Comparison of ENCODE assay signal across 2 cellular contexts in the genomic region with DNA sequence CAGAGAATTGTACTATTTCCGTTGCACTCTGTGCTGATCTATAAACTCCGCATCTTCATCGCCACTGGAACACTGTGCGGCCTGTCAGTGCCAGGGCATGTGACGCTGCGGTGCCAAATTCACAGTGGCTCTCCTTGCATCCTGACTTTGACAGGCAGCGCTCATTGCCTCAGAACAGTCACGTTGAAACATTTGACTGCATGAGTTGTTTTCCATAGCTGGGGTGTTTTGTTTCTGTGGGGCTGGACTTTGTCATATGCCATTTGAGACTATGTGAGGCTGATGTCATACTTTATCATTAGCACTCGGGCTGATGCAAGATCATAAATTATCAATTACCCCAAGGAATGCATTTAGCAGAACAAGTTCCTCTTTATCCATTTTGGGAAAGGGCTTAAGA.
TF ChIP-seq lines count a peak whose summit lies in the region.

No MANE protein-coding gene starts in this region.

TF ChIP-seq in SK-N-SH treated with all-trans-retinoic acid at 6 μM for 48 hours, 23 proteins besides CTCF, POLR2A, EP300 and RAD21 (continued from another document):
- 0 out of 2 replicates have a peak, but pooled peaks have one; percentile 26 for TF ChIP-seq TSHZ2 (CRISPR knock-in tag; IDR thresholded peaks at IDR 0.05)
- no peak for TF ChIP-seq TOX (CRISPR knock-in tag; IDR thresholded peaks at IDR 0.05; ENCODE audit: borderline replicate concordance)
- TF ChIP-seq ISL1 (CRISPR knock-in tag; IDR thresholded peaks at IDR 0.05): peak; percentile 74
- no peak for TF ChIP-seq SNAI2 (CRISPR knock-in tag; IDR thresholded peaks at IDR 0.05)

TF ChIP-seq in SK-N-SH, 30 proteins besides CTCF, POLR2A, EP300 and RAD21 (continued from another document):
- TF ChIP-seq PBX3 (IDR thresholded peaks at IDR 0.05) (no peak), ZBTB33 (IDR thresholded peaks at IDR 0.05; ENCODE audit: borderline replicate concordance, low read depth) (no peak), POLR2AphosphoS5 (IDR thresholded peaks at IDR 0.05; ENCODE audit: low read depth, low read length) (no peak), NFIC (IDR thresholded peaks at IDR 0.05; ENCODE audit: borderline replicate concordance) (no peak), MAX (IDR thresholded peaks at IDR 0.05; ENCODE audit: low read depth) (no peak), GATA2 (CRISPR knock-in tag; IDR thresholded peaks at IDR 0.05) (no peak), SMC3 (IDR thresholded peaks at IDR 0.05; ENCODE audit: low read depth, low read length) (no peak), SIN3A (IDR thresholded peaks at IDR 0.05; ENCODE audit: borderline replicate concordance, low read depth, low read length) (no peak), RXRA (IDR thresholded peaks at IDR 0.05; ENCODE audit: borderline replicate concordance, low read depth) (no peak), REST (IDR thresholded peaks at IDR 0.05; ENCODE audit: low read depth, low read length) (no peak), TCF12 (IDR thresholded peaks at IDR 0.05) (no peak), FOSL2 (IDR thresholded peaks at IDR 0.05; ENCODE audit: borderline replicate concordance, low read depth) (no peak), RCOR1 (IDR thresholded peaks at IDR 0.05; ENCODE audit: low read length) (no peak), GABPA (IDR thresholded peaks at IDR 0.05; ENCODE audit: low read depth) (no peak), MEF2A (IDR thresholded peaks at IDR 0.05; ENCODE audit: borderline replicate concordance, low read depth) (no peak)
- TF ChIP-seq, protein P1, sequence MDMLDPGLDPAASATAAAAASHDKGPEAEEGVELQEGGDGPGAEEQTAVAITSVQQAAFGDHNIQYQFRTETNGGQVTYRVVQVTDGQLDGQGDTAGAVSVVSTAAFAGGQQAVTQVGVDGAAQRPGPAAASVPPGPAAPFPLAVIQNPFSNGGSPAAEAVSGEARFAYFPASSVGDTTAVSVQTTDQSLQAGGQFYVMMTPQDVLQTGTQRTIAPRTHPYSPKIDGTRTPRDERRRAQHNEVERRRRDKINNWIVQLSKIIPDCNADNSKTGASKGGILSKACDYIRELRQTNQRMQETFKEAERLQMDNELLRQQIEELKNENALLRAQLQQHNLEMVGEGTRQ (IDR thresholded peaks at IDR 0.05; ENCODE audit: borderline replicate concordance, low read depth, low read length): no peak
